In the genomic region with DNA sequence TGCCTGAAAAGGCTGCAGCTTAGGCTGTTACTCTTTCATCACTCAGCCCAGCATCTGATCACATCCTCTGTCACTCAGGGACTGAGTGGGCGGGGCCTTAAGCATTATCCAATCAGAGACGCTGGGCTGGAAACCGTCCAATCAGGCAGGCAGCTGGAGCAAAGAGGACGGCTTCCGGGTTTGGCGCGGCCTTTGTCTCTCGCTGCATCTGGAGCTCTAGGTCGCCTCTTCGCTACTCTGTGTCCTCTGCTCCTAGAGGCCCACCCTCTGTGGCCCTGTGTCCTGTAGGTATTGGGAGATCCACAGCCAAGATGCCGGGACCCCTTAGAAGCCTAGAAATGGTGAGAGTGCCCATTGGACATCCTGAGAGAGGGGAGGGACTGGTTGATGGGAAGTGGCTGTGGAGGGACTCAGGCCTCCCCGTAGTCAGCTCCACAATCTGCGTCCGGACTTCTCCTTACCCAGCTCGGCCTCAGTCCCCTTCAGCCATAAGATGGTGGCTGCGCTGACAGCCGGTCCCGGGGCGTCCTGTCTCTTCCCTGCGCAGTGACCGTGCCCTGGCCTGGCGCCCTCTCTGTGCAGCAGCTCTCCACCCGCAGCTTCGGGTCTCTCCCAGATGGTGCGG, we compare ENCODE assay signal across 8 cellular contexts. TPM values are rescaled to one million over a fixed set of nuclear protein-coding genes. Genes with fewer than 3 reads are reported as not detected.
DNase-seq lines count a peak whose midpoint lies in the region; ATAC-seq, FAIRE-seq and TF ChIP-seq lines count a peak whose summit lies in the region.

A gene (plus strand): TSS at position 195 of the 625 bp plus-strand sequence. CDS start 117 bp downstream, at position 312.

- H4K20me1 ChIP-seq in neural progenitor cell (ENCODE audit: low read depth): no peaks in the 10 kb centered on the region

- H3K4me3 Mint-ChIP-seq in neural progenitor cell: peak within 1 kb of the TSS; percentile 96
- peak within 1 kb of the TSS; percentile 94 to 99 for H3K4me3 Mint-ChIP-seq in stimulated activated naive CD8-positive, alpha-beta T cell treated with anti-CD3 and anti-CD28 coated beads, Interleukin-15, amount 100 ng/mL, for 72 hours

- peak; percentile 92 for ATAC-seq in GM18517 (IDR thresholded peaks at IDR 0.05; ENCODE audit: unreplicated experiment)
- peak; percentile 80 for ATAC-seq in HG03064 (IDR thresholded peaks at IDR 0.05; ENCODE audit: low read depth, unreplicated experiment)
- ATAC-seq in gastroesophageal sphincter: peak; percentile 100
- ATAC-seq in stimulated activated naive CD8-positive, alpha-beta T cell treated with anti-CD3 and anti-CD28 coated beads, Interleukin-15, amount 100 ng/mL, for 72 hours: peak; percentile 97

- H3K36me3 ChIP-seq in gastroesophageal sphincter (peaks cover 0 to 20% of the 10 kb centered on the region in 2 donors), neural progenitor cell (peaks cover 4% of the 10 kb centered on the region)

- peak within 1 kb of the TSS; percentile 77 for H2AFZ ChIP-seq in neural progenitor cell (replicated peaks)

- H3K9ac ChIP-seq in neural progenitor cell: peak within 1 kb of the TSS; percentile 75

- H3K9me3 ChIP-seq in gastroesophageal sphincter: no peaks in the 10 kb centered on the region
- H3K9me3 ChIP-seq in neural progenitor cell (ENCODE audit: low read depth): no peaks in the 10 kb centered on the region

- TF ChIP-seq EP300 in gastroesophageal sphincter (IDR thresholded peaks at IDR 0.05): no peak

- H3K27me3 ChIP-seq in gastroesophageal sphincter (no peaks in the 10 kb centered on the region), neural progenitor cell (no peaks in the 10 kb centered on the region)

- peaks cover 11% of the 10 kb centered on the region for H3F3A ChIP-seq in neural progenitor cell (ENCODE audit: low read depth)

- H3K27me3 Mint-ChIP-seq in neural progenitor cell (ENCODE audit: insufficient read depth, low read depth): peaks cover 7% of the 10 kb centered on the region
- no peaks in the 10 kb centered on the region for H3K27me3 Mint-ChIP-seq in stimulated activated naive CD8-positive, alpha-beta T cell treated with anti-CD3 and anti-CD28 coated beads, Interleukin-15, amount 100 ng/mL, for 72 hours

- peaks cover 44% of the 10 kb centered on the region for H3K79me2 ChIP-seq in neural progenitor cell (ENCODE audit: low read depth)

- H3K4me1 ChIP-seq in gastroesophageal sphincter (peaks cover 0 to 21% (median 0%) of the 10 kb centered on the region in 3 donors), neural progenitor cell (no peaks in the 10 kb centered on the region)

- peak in 1 of 2 donors; percentile 47 for TF ChIP-seq POLR2A in gastroesophageal sphincter (IDR thresholded peaks at IDR 0.05)

- DNase-seq in RCC 7860 (ENCODE audit: low spot score) (peak; percentile 87), neural progenitor cell (ENCODE audit: low spot score) (peak; percentile 98), HUDEP-2 (lab: John Stamatoyannopoulos, UW; ENCODE audit: unreplicated experiment in 76 of 76) (no peak)
- DNase-seq in activated gamma-delta T cell treated with anti-CD3 and anti-CD28 coated beads, Interleukin-2, amount 50 U/mL, for 16 hours (ENCODE audit: low read depth): peak; percentile 85
- DNase-seq in stimulated activated naive CD8-positive, alpha-beta T cell treated with anti-CD3 and anti-CD28 coated beads, Interleukin-15, amount 100 ng/mL, for 72 hours: peak; percentile 92 to 97

- TF ChIP-seq CTCF in gastroesophageal sphincter (IDR thresholded peaks at IDR 0.05) (no peak), neural progenitor cell (IDR thresholded peaks at IDR 0.05) (no peak)

- no peaks in the 10 kb centered on the region for H3K4me1 Mint-ChIP-seq in neural progenitor cell
- H3K4me1 Mint-ChIP-seq in stimulated activated naive CD8-positive, alpha-beta T cell treated with anti-CD3 and anti-CD28 coated beads, Interleukin-15, amount 100 ng/mL, for 72 hours: peaks cover 31% of the 10 kb centered on the region

- peaks cover 59% of the 10 kb centered on the region for H3K9me3 Mint-ChIP-seq in neural progenitor cell
- peaks cover 35 to 36% of the 10 kb centered on the region in 2 donors for H3K9me3 Mint-ChIP-seq in stimulated activated naive CD8-positive, alpha-beta T cell treated with anti-CD3 and anti-CD28 coated beads, Interleukin-15, amount 100 ng/mL, for 72 hours

- peak; percentile 82 for FAIRE-seq in RCC 7860 (lab: Jason Lieb, UNC)

- peak within 1 kb of the TSS; percentile 89 for H3K4me2 ChIP-seq in neural progenitor cell

- 0 to 7% methylated on average over 3 to 5 of the region's 25 CpGs for WGBS in gastroesophageal sphincter (ENCODE audit: low coverage in 1 of 2), 2 donors

- H3K36me3 Mint-ChIP-seq in neural progenitor cell: peaks cover 38% of the 10 kb centered on the region

- peak within 1 kb of the TSS; percentile 50 to 79 for H3K4me3 ChIP-seq in gastroesophageal sphincter
- H3K4me3 ChIP-seq in neural progenitor cell: peak within 1 kb of the TSS; percentile 85

- peak within 1 kb of the TSS; percentile 63 for H3K27ac Mint-ChIP-seq in neural progenitor cell
- H3K27ac Mint-ChIP-seq in stimulated activated naive CD8-positive, alpha-beta T cell treated with anti-CD3 and anti-CD28 coated beads, Interleukin-15, amount 100 ng/mL, for 72 hours: peak within 1 kb of the TSS; percentile 99 to 100

- peak within 1 kb of the TSS; percentile 2 to 79 (median 70) for H3K27ac ChIP-seq in gastroesophageal sphincter
- H3K27ac ChIP-seq in neural progenitor cell: peak within 1 kb of the TSS; percentile 91

RNA-seq across cellular contexts. Expression of the gene that starts here (rescaled TPM):
- total RNA-seq in gastroesophageal sphincter (1 to 10 TPM; 2.6 to 4.4 (median 3.0) TPM), neural progenitor cell (ENCODE audit: low replicate concordance) (23.4 and 26.9 TPM in 2 replicates)

Comparison
In these comparisons a context has a peak if more than half of its experiments do, and no peak if none do; other contexts are left out.
1. DNase-seq: peak in RCC 7860 (single experiment), activated gamma-delta T cell treated with anti-CD3 and anti-CD28 coated beads, Interleukin-2, amount 50 U/mL, for 16 hours (single experiment), neural progenitor cell (single experiment) and stimulated activated naive CD8-positive, alpha-beta T cell treated with anti-CD3 and anti-CD28 coated beads, Interleukin-15, amount 100 ng/mL, for 72 hours (2 of 2); none in HUDEP-2 (0 of 76).
2. Peak in every context shown above with its lines, with median percentiles within 50 percentile points of each other: ATAC-seq.